ENCODE assay signal across 8 cellular contexts in genomic region chr20:5844063-5844681, GRCh38.
DNase-seq lines count a peak whose midpoint lies in the region; ATAC-seq and TF ChIP-seq lines count a peak whose summit lies in the region.

No MANE protein-coding gene starts in this region.

- H3K4me1 ChIP-seq in spleen = peaks cover 0 to 24% (median 9%) of the 10 kb centered on the region in 6 donors

- DNase-seq in NCI-H1436 treated with DMSO at 0.1 percent for 48 hours (lab: John Stamatoyannopoulos, UW) (peak; percentile 60), kidney epithelial cell (ENCODE audit: low read depth) (peak; percentile 26), HuH-7 (ENCODE audit: low spot score) (no peak), cerebellar cortex (ENCODE audit: low spot score) (no peak), spleen (no peak)
- peak; percentile 28 to 44 for DNase-seq in activated CD4-positive, alpha-beta T cell treated with anti-CD3 and anti-CD28 coated beads, Interleukin-2, amount 50 U/mL, for 4 hours

- peak; percentile 75 for ATAC-seq in GM18508 (IDR thresholded peaks at IDR 0.05; ENCODE audit: insufficient read depth, unreplicated experiment)
- peak; percentile 89 for ATAC-seq in HG02588 (IDR thresholded peaks at IDR 0.05; ENCODE audit: unreplicated experiment)

- TF ChIP-seq CTCF in kidney epithelial cell (IDR thresholded peaks at IDR 0.05; ENCODE audit: insufficient read depth, low read length, poor library complexity, severe bottlenecking) (no peak), spleen (IDR thresholded peaks at IDR 0.05 in 8 of 11, conservative IDR thresholded peaks at IDR 0.05 in 3 of 11) (no peak)

- TF ChIP-seq POLR2A in spleen (IDR thresholded peaks at IDR 0.05) = no peak

- H3K27me3 ChIP-seq in kidney epithelial cell (ENCODE audit: control insufficient read depth, insufficient read depth, low read length) (no peaks in the 10 kb centered on the region), spleen (replicated peaks in 1 of 7) (no peaks in the 10 kb centered on the region)

- H3K27ac ChIP-seq in spleen = no peak overlapping the region

- WGBS in spleen, 5 donors = 46 to 71% (median 65%) methylated on average over 2 of the region's 2 CpGs

- no peaks in the 10 kb centered on the region for H3K9me3 ChIP-seq in spleen

- H3K36me3 ChIP-seq in kidney epithelial cell (ENCODE audit: control insufficient read depth, insufficient read depth, low read length) = no peaks in the 10 kb centered on the region
- no peaks in the 10 kb centered on the region for H3K36me3 ChIP-seq in spleen

- intact Hi-C loops in spleen (cut with DNase I; ENCODE audit: low total_unique reads) = no loop called here

- H3K4me3 ChIP-seq in kidney epithelial cell (ENCODE audit: low read depth, low read length) (no peak overlapping the region), spleen (no peak overlapping the region)

Comparison
In these comparisons a context has a peak if more than half of its experiments do, and no peak if none do; other contexts are left out.
1. DNase-seq: peak in NCI-H1436 treated with DMSO at 0.1 percent for 48 hours (single experiment), activated CD4-positive, alpha-beta T cell treated with anti-CD3 and anti-CD28 coated beads, Interleukin-2, amount 50 U/mL, for 4 hours (2 of 2) and kidney epithelial cell (single experiment); none in HuH-7 (single experiment), cerebellar cortex (single experiment) and spleen (single experiment).